In the genomic region with DNA sequence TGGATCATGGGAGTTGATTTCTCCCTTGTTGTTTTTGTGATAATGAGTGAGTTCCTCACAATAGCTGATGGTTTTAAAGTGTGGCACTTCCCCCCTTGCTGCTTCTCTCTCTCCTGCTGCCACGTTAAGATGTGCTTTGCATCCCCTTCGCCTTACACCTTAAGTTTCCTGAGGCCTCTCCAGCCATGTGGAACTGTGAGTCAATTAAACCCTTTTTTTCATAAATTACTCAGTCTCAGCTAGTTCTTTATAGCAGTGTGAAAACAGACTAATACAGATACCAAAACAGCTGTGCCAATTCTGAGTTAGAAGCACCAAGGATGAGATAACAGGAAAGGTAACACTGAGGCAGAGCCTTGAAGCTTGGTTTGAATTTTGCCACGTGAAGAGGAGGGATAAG, we compare ENCODE assay signal across 10 cellular contexts. TPM values are rescaled to one million over a fixed set of nuclear protein-coding genes. Genes with fewer than 3 reads are reported as not detected.
DNase-seq lines count a peak whose midpoint lies in the region; ATAC-seq and TF ChIP-seq lines count a peak whose summit lies in the region.
"Had no signal": no experiment of that assay in that cellular context is flagged by ENCODE, and none has a peak within 500 bp of the region (broad histone marks: within the 10 kb centered on the region; RNA-seq: fewer than 3 reads in every experiment).

No MANE protein-coding gene starts in this region.

- peaks cover 9% of the 10 kb centered on the region for H3K36me3 ChIP-seq in CD8-positive, alpha-beta T cell (ENCODE audit: insufficient read depth, low read length)
- H3K36me3 ChIP-seq in OCI-LY3 (replicated peaks; ENCODE audit: low read depth, low read length) (peaks cover 50% of the 10 kb centered on the region), Caco-2 (ENCODE audit: control insufficient read depth, insufficient read depth, low read length) (no peaks in the 10 kb centered on the region), WERI-Rb-1 (peaks cover 5% of the 10 kb centered on the region)

- H3K27ac Mint-ChIP-seq in CD8-positive, alpha-beta T cell = peak overlapping the region; percentile 30
- H3K27ac Mint-ChIP-seq in Caco-2 (ENCODE audit: unreplicated experiment) = no peak overlapping the region
- H3K27ac Mint-ChIP-seq: dendritic cell treated with granulocyte-macrophage colony-stimulating factor and Interleukin-4, amounts not matched to agents 40 ng/mL and 50 ng/mL, for 4 days had no signal

- H3K36me3 Mint-ChIP-seq in CD8-positive, alpha-beta T cell = peaks cover 43% of the 10 kb centered on the region
- peaks cover 1% of the 10 kb centered on the region for H3K36me3 Mint-ChIP-seq in Caco-2 (ENCODE audit: insufficient read depth, unreplicated experiment)

- no peak overlapping the region for H3K4me3 Mint-ChIP-seq in CD8-positive, alpha-beta T cell
- H3K4me3 Mint-ChIP-seq in Caco-2 (ENCODE audit: unreplicated experiment) = no peak overlapping the region
- H3K4me3 Mint-ChIP-seq: dendritic cell treated with granulocyte-macrophage colony-stimulating factor and Interleukin-4, amounts not matched to agents 40 ng/mL and 50 ng/mL, for 4 days had no signal

- no peaks in the 10 kb centered on the region for H3K27me3 ChIP-seq in CD8-positive, alpha-beta T cell (ENCODE audit: insufficient read depth, low read length)
- H3K27me3 ChIP-seq in OCI-LY3 (ENCODE audit: low read depth, low read length) (no peaks in the 10 kb centered on the region), Caco-2 (replicated peaks; ENCODE audit: control insufficient read depth, insufficient read depth, low read length) (no peaks in the 10 kb centered on the region), WERI-Rb-1 (ENCODE audit: insufficient read depth, low read depth, severe bottlenecking) (no peaks in the 10 kb centered on the region)

- H3K27ac ChIP-seq in CD8-positive, alpha-beta T cell (ENCODE audit: low read depth, low read length) = no peak overlapping the region
- peak overlapping the region; percentile 71 for H3K27ac ChIP-seq in OCI-LY3 (ENCODE audit: low read length)
- H3K27ac ChIP-seq in WERI-Rb-1 = no peak overlapping the region

- ATAC-seq in CD8-positive, alpha-beta T cell = no peak
- ATAC-seq in GM18868 (IDR thresholded peaks at IDR 0.05; ENCODE audit: unreplicated experiment) (peak; percentile 73), HG02642 (IDR thresholded peaks at IDR 0.05; ENCODE audit: poor library complexity, unreplicated experiment) (peak; percentile 73)

- no peak for TF ChIP-seq CTCF in CD8-positive, alpha-beta T cell (IDR thresholded peaks at IDR 0.05)
- no peak for TF ChIP-seq CTCF in OCI-LY3 (IDR thresholded peaks at IDR 0.05; ENCODE audit: low read depth, low read length)
- TF ChIP-seq CTCF in Caco-2 (IDR thresholded peaks at IDR 0.05; ENCODE audit: insufficient read depth in 1 of 2, low read depth in 1 of 2, low read length in 1 of 2, severe bottlenecking in 1 of 2, unreplicated experiment in 1 of 2) = no peak
- TF ChIP-seq CTCF in WERI-Rb-1 (IDR thresholded peaks at IDR 0.05; ENCODE audit: low read depth, low read length) = no peak

- no peak overlapping the region for H2AFZ ChIP-seq in OCI-LY3 (ENCODE audit: low read depth, low read length)

- no peaks in the 10 kb centered on the region for H3K9me3 Mint-ChIP-seq in CD8-positive, alpha-beta T cell
- no peaks in the 10 kb centered on the region for H3K9me3 Mint-ChIP-seq in Caco-2 (ENCODE audit: unreplicated experiment)
- H3K9me3 Mint-ChIP-seq: dendritic cell treated with granulocyte-macrophage colony-stimulating factor and Interleukin-4, amounts not matched to agents 40 ng/mL and 50 ng/mL, for 4 days had no signal

- H3K9ac ChIP-seq in OCI-LY3 (ENCODE audit: low read length) = 0 out of 2 replicates have a peak overlapping the region, but pooled peaks have one; percentile 4

- intact Hi-C loops in CD8-positive, alpha-beta T cell (cut with DNase I, micrococcal nuclease) = no loop called here
- intact Hi-C loops in Caco-2 (cut with micrococcal nuclease; ENCODE audit: unreplicated experiment) = no loop called here

- peaks cover 49% of the 10 kb centered on the region for H3K79me2 ChIP-seq in OCI-LY3 (ENCODE audit: low read length)

- no peak overlapping the region for H3K4me3 ChIP-seq in CD8-positive, alpha-beta T cell (ENCODE audit: low read depth, low read length)
- H3K4me3 ChIP-seq in OCI-LY3 (ENCODE audit: low read length) = peak overlapping the region; percentile 25
- H3K4me3 ChIP-seq in Caco-2 (ENCODE audit: low read depth, low read length) = no peak overlapping the region
- no peak overlapping the region for H3K4me3 ChIP-seq in WERI-Rb-1 (ENCODE audit: low read depth, low read length)

- H4K20me1 ChIP-seq in OCI-LY3 (ENCODE audit: insufficient read depth, low read length) = no peaks in the 10 kb centered on the region

- no peaks in the 10 kb centered on the region for H3K4me1 ChIP-seq in CD8-positive, alpha-beta T cell (ENCODE audit: insufficient read depth, low read length)
- peaks cover 45% of the 10 kb centered on the region for H3K4me1 ChIP-seq in OCI-LY3 (ENCODE audit: low read length)
- H3K4me1 ChIP-seq in Caco-2 = no peaks in the 10 kb centered on the region

- no peaks in the 10 kb centered on the region for H3K9me3 ChIP-seq in CD8-positive, alpha-beta T cell (ENCODE audit: low read length)
- H3K9me3 ChIP-seq in OCI-LY3 (ENCODE audit: insufficient read depth, low read length) = no peaks in the 10 kb centered on the region
- peaks cover 11% of the 10 kb centered on the region for H3K9me3 ChIP-seq in Caco-2
- H3K9me3 ChIP-seq in WERI-Rb-1 (ENCODE audit: severe bottlenecking) = no peaks in the 10 kb centered on the region

- no peak for DNase-seq in CD8-positive, alpha-beta T cell
- DNase-seq in Caco-2 (no peak), NCI-H524 (lab: John Stamatoyannopoulos, UW) (no peak), WERI-Rb-1 (no peak)
- DNase-seq in stimulated activated naive CD4-positive, alpha-beta T cell (lab: John Stamatoyannopoulos, UW) = no peak
- DNase-seq: nucleus accumbens had no signal

- CTCF ChIA-PET in CD8-positive, alpha-beta T cell (lab: Charles Lee) = no interaction called here
- CTCF ChIA-PET in Caco-2 (lab: Charles Lee) = no interaction called here

- peaks cover 33% of the 10 kb centered on the region for H3K4me1 Mint-ChIP-seq in CD8-positive, alpha-beta T cell (ENCODE audit: low read depth)
- H3K4me1 Mint-ChIP-seq in Caco-2 (ENCODE audit: low read depth, unreplicated experiment) = no peaks in the 10 kb centered on the region

- peak overlapping the region; percentile 54 for H3K4me2 ChIP-seq in OCI-LY3 (ENCODE audit: low read length)

- BruUV-seq in Caco-2 (replicated peaks; lab: Mats Ljungman, UMichigan) = no TSS peak

- POLR2A ChIA-PET in CD8-positive, alpha-beta T cell (lab: Charles Lee) = interaction anchor here (1.0 to 1.5 kb wide), 2 partner anchors 24 to 45 kb away, joined by 3 read pairs; partner anchors contain the start of gene ITSN2
- POLR2A ChIA-PET in Caco-2 (lab: Charles Lee) = no interaction called here

- no peaks in the 10 kb centered on the region for H3K27me3 Mint-ChIP-seq in CD8-positive, alpha-beta T cell (ENCODE audit: low read depth)
- H3K27me3 Mint-ChIP-seq in Caco-2 (ENCODE audit: insufficient read depth, unreplicated experiment) = no peaks in the 10 kb centered on the region
- H3K27me3 Mint-ChIP-seq: dendritic cell treated with granulocyte-macrophage colony-stimulating factor and Interleukin-4, amounts not matched to agents 40 ng/mL and 50 ng/mL, for 4 days had no signal

RNA-seq across cellular contexts. Expression of gene ITSN2, which starts 44.7 kb away (rescaled TPM):
- 10 to 100 TPM; 86.0 to 89.3 TPM for total RNA-seq in CD8-positive, alpha-beta T cell
- 42.8 and 49.4 TPM in 2 replicates for total RNA-seq in Caco-2 (2022)
